In genomic region chr14:103628684-103629502, GRCh38 we compare ENCODE assay signal across 8 cellular contexts. TPM values are rescaled to one million over a fixed set of nuclear protein-coding genes. Genes with fewer than 3 reads are reported as not detected.
DNase-seq lines count a peak whose midpoint lies in the region; ATAC-seq and TF ChIP-seq lines count a peak whose summit lies in the region.

KLC1 (plus strand) TSS chr14:103629211; CDS start chr14:103654565, 25,354 bp downstream.

- peak within 1 kb of the TSS; percentile 93 for H3K4me3 Mint-ChIP-seq in memory B cell

- H3K4me3 ChIP-seq in effector memory CD4-positive, alpha-beta T cell (ENCODE audit: insufficient read depth, low read depth, low read length, poor library complexity, severe bottlenecking) = peak within 1 kb of the TSS; percentile 93

- no peaks in the 10 kb centered on the region for H3K27me3 ChIP-seq in effector memory CD4-positive, alpha-beta T cell (replicated peaks; ENCODE audit: control insufficient read depth, insufficient read depth, low read length, poor library complexity, severe bottlenecking)

- H3K36me3 Mint-ChIP-seq in memory B cell = peaks cover 2% of the 10 kb centered on the region

- H3K27ac Mint-ChIP-seq in memory B cell = peak within 1 kb of the TSS; percentile 95

- peaks cover 27% of the 10 kb centered on the region for H3K4me1 Mint-ChIP-seq in memory B cell

- POLR2A ChIA-PET in activated CD8-positive, alpha-beta memory T cell treated with anti-CD3 and anti-CD28 coated beads for 36 hours (lab: Charles Lee) = interaction anchor here (0.6 to 1.0 kb wide), 3 partner anchors 22 to 67 kb away, joined by 3 to 4 read pairs (median 3); no protein-coding TSS in a partner anchor

- peak within 1 kb of the TSS; percentile 85 for H3K27ac ChIP-seq in effector memory CD4-positive, alpha-beta T cell (ENCODE audit: insufficient read depth, low read length, poor library complexity, severe bottlenecking)

- no peaks in the 10 kb centered on the region for H3K9me3 Mint-ChIP-seq in memory B cell

- TF ChIP-seq POLR2A in GM18505 (IDR thresholded peaks at IDR 0.05; ENCODE audit: borderline replicate concordance, extremely low read depth, insufficient read depth, insufficient read length) = peak; percentile 75

- no peaks in the 10 kb centered on the region for H3K36me3 ChIP-seq in effector memory CD4-positive, alpha-beta T cell (ENCODE audit: control insufficient read depth, insufficient read depth, low read length)

- DNase-seq in A172 (ENCODE audit: low spot score) (peak; percentile 40), NCI-H460 (ENCODE audit: extremely low read depth, low read depth) (peak; percentile 57), memory B cell (ENCODE audit: low spot score in 2 of 2) (peak; percentile 80 to 91)
- DNase-seq in effector memory CD4-positive, alpha-beta T cell = peak; percentile 64 to 73 (median 66)
- peak; percentile 70 for DNase-seq in stimulated activated CD8-positive, alpha-beta memory T cell treated with anti-CD3 and anti-CD28 coated beads, Interleukin-12 subunit alpha, Interleukin-12 subunit beta, amount 100 ng/mL, for 1 hour (ENCODE audit: low read depth)

- H3K4me1 ChIP-seq in effector memory CD4-positive, alpha-beta T cell (ENCODE audit: control insufficient read depth, insufficient read depth, low read length, poor library complexity, severe bottlenecking) = peaks cover 39% of the 10 kb centered on the region

- CTCF ChIA-PET in activated CD8-positive, alpha-beta memory T cell treated with anti-CD3 and anti-CD28 coated beads for 36 hours (lab: Charles Lee) = interaction anchor here (1.0 to 1.5 kb wide), 2 partner anchors 22 to 58 kb away, joined by 3 to 4 read pairs; no protein-coding TSS in a partner anchor

- H3K9me3 ChIP-seq in effector memory CD4-positive, alpha-beta T cell (ENCODE audit: control insufficient read depth, low read length) = no peaks in the 10 kb centered on the region

- no peaks in the 10 kb centered on the region for H3K27me3 Mint-ChIP-seq in memory B cell

- ATAC-seq in GM18505 (IDR thresholded peaks at IDR 0.05; ENCODE audit: unreplicated experiment) (peak; percentile 60), HG03039 (IDR thresholded peaks at IDR 0.05; ENCODE audit: unreplicated experiment) (peak; percentile 45), memory B cell (ENCODE audit: low read depth) (peak; percentile 76)

RNA-seq across cellular contexts. Expression of gene KLC1, which starts in this region (rescaled TPM):
- total RNA-seq in A172 (2014; rRNA removed; shearing (Covaris generic)) = 166 and 174 TPM in 2 replicates
- 116 and 137 TPM in 2 replicates for total RNA-seq in NCI-H460 (2014; rRNA removed; shearing (Covaris generic))
- 240 and 308 TPM in 2 replicates for polyA plus RNA-seq in NCI-H460 (2014; cell fraction: nucleus; rRNA removed)
- total RNA-seq in activated CD8-positive, alpha-beta memory T cell treated with anti-CD3 and anti-CD28 coated beads for 36 hours = 100 to 1,000 TPM; 120 to 130 TPM

Comparison
In these comparisons a context has a peak if more than half of its experiments do, and no peak if none do; other contexts are left out.
1. Peak in every context shown above with its lines: DNase-seq, ATAC-seq, H3K4me3 ChIP-seq and H3K27ac ChIP-seq.